Comparison of ENCODE assay signal across 8 cellular contexts in the genomic region with DNA sequence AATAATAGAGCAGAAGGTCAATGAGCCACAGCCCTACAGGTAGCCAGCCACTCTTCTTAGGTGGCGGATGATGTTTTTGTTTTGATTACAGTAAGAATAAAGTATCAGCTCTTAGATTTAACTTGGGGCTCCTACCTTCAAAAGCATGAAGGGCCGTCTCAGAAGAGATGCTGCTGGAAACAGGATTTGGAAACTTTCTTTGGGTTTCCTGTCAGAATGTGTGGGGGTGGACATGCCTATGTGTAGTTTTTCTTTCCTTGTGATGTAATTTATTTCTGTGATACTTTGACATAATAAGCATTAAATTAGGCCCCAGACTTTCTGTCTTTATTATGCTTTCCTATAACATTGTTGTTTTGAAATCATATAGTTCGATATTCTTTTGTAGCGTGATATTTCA. TPM values are rescaled to one million over a fixed set of nuclear protein-coding genes. Genes with fewer than 3 reads are reported as not detected.
DNase-seq lines count a peak whose midpoint lies in the region; ATAC-seq and TF ChIP-seq lines count a peak whose summit lies in the region.

No MANE protein-coding gene starts in this region.

- H3K4me3 ChIP-seq in iPS-18a (ENCODE audit: low read length) (peak overlapping the region; percentile 59), suprapubic skin (peak overlapping the region; percentile 88)

- H3K4me1 ChIP-seq in iPS-18a (ENCODE audit: control insufficient read depth, low read depth, low read length) (peaks cover 15% of the 10 kb centered on the region), suprapubic skin (peaks cover 66% of the 10 kb centered on the region)

- H3K9me3 ChIP-seq in iPS-18a (ENCODE audit: control insufficient read depth, low read depth, low read length) (no peaks in the 10 kb centered on the region), suprapubic skin (no peaks in the 10 kb centered on the region)

- H3K27me3 ChIP-seq in iPS-18a (ENCODE audit: control insufficient read depth, insufficient read depth, low read length) = no peaks in the 10 kb centered on the region
- no peaks in the 10 kb centered on the region for H3K27me3 ChIP-seq in suprapubic skin

- no peak for DNase-seq in activated CD8-positive, alpha-beta memory T cell treated with anti-CD3 and anti-CD28 coated beads, Interleukin-2, amount 10 ng/mL, durations not matched to agents 7 days and 5 days
- no peak for DNase-seq in activated CD8-positive, alpha-beta memory T cell treated with anti-CD3 and anti-CD28 coated beads, Interleukin-2, amount 50 U/mL, for 48 hours
- DNase-seq in suprapubic skin (ENCODE audit: low spot score in 2 of 2) = no peak
- no peak for DNase-seq in cerebellar cortex (ENCODE audit: low spot score)

- no peak for TF ChIP-seq CTCF in VCaP (conservative IDR thresholded peaks at IDR 0.05)
- no peak for TF ChIP-seq CTCF in suprapubic skin (IDR thresholded peaks at IDR 0.05)

- no peaks in the 10 kb centered on the region for H3K27me3 Mint-ChIP-seq in activated CD8-positive, alpha-beta memory T cell treated with anti-CD3 and anti-CD28 coated beads, Interleukin-2, amount 10 ng/mL, durations not matched to agents 7 days and 5 days

- no peak overlapping the region for H3K9ac ChIP-seq in iPS-18a (ENCODE audit: low read length)

- CTCF ChIA-PET in activated CD8-positive, alpha-beta memory T cell treated with anti-CD3 and anti-CD28 coated beads, Interleukin-2, amount 10 ng/mL, durations not matched to agents 7 days and 5 days (lab: Charles Lee) = interaction anchor here (0.7 to 12.5 kb wide), 7 partner anchors 9 to 113 kb away, joined by 3 to 102 read pairs (median 7); no protein-coding TSS in a partner anchor

- H3K27ac Mint-ChIP-seq in activated CD8-positive, alpha-beta memory T cell treated with anti-CD3 and anti-CD28 coated beads, Interleukin-2, amount 10 ng/mL, durations not matched to agents 7 days and 5 days = peak overlapping the region; percentile 91

- H3K36me3 ChIP-seq in iPS-18a (ENCODE audit: control insufficient read depth, low read depth, low read length) (no peaks in the 10 kb centered on the region), suprapubic skin (no peaks in the 10 kb centered on the region)

- peaks cover 38% of the 10 kb centered on the region for H3K36me3 Mint-ChIP-seq in activated CD8-positive, alpha-beta memory T cell treated with anti-CD3 and anti-CD28 coated beads, Interleukin-2, amount 10 ng/mL, durations not matched to agents 7 days and 5 days

- peak overlapping the region; percentile 88 for H3K27ac ChIP-seq in VCaP
- no peak overlapping the region for H3K27ac ChIP-seq in iPS-18a (ENCODE audit: low read length)
- peak overlapping the region; percentile 97 for H3K27ac ChIP-seq in suprapubic skin

- no peak for ATAC-seq in activated CD8-positive, alpha-beta memory T cell treated with anti-CD3 and anti-CD28 coated beads, Interleukin-2, amount 10 ng/mL, durations not matched to agents 7 days and 5 days
- ATAC-seq in HG03469 (IDR thresholded peaks at IDR 0.05; ENCODE audit: unreplicated experiment) (no peak), HG02938 (IDR thresholded peaks at IDR 0.05; ENCODE audit: unreplicated experiment) (no peak)

- no peak for TF ChIP-seq EP300 in suprapubic skin (IDR thresholded peaks at IDR 0.05)

- H3K4me3 Mint-ChIP-seq in activated CD8-positive, alpha-beta memory T cell treated with anti-CD3 and anti-CD28 coated beads, Interleukin-2, amount 10 ng/mL, durations not matched to agents 7 days and 5 days = peak overlapping the region; percentile 94

- H3K4me1 Mint-ChIP-seq in activated CD8-positive, alpha-beta memory T cell treated with anti-CD3 and anti-CD28 coated beads, Interleukin-2, amount 10 ng/mL, durations not matched to agents 7 days and 5 days = peaks cover 72% of the 10 kb centered on the region

- no peaks in the 10 kb centered on the region for H3K9me3 Mint-ChIP-seq in activated CD8-positive, alpha-beta memory T cell treated with anti-CD3 and anti-CD28 coated beads, Interleukin-2, amount 10 ng/mL, durations not matched to agents 7 days and 5 days (ENCODE audit: low read depth)

- no peak for TF ChIP-seq POLR2A in suprapubic skin (IDR thresholded peaks at IDR 0.05)

- WGBS in suprapubic skin = 57% methylated on average over 4 of the region's 4 CpGs

RNA-seq across cellular contexts. Expression of gene RAP1A, which starts 1.5 kb away (rescaled TPM):
- 100 to 1,000 TPM; 161 to 224 TPM for total RNA-seq in activated CD8-positive, alpha-beta memory T cell treated with anti-CD3 and anti-CD28 coated beads, Interleukin-2, amount 10 ng/mL, durations not matched to agents 7 days and 5 days
- total RNA-seq in suprapubic skin = 10 to 100 TPM; 31.0 to 38.4 (median 35.3) TPM

Comparison
In these comparisons a context has a peak if more than half of its experiments do, and no peak if none do; other contexts are left out.
1. RNA of gene RAP1A, which starts 1.5 kb away (total RNA-seq): 161 to 224 TPM in activated CD8-positive, alpha-beta memory T cell treated with anti-CD3 and anti-CD28 coated beads, Interleukin-2, amount 10 ng/mL, durations not matched to agents 7 days and 5 days; 31.0 to 38.4 TPM in suprapubic skin; every median in the first group is over 4 times any median in the second.